Comparison of ENCODE assay signal across 31 cellular contexts in the genomic region with DNA sequence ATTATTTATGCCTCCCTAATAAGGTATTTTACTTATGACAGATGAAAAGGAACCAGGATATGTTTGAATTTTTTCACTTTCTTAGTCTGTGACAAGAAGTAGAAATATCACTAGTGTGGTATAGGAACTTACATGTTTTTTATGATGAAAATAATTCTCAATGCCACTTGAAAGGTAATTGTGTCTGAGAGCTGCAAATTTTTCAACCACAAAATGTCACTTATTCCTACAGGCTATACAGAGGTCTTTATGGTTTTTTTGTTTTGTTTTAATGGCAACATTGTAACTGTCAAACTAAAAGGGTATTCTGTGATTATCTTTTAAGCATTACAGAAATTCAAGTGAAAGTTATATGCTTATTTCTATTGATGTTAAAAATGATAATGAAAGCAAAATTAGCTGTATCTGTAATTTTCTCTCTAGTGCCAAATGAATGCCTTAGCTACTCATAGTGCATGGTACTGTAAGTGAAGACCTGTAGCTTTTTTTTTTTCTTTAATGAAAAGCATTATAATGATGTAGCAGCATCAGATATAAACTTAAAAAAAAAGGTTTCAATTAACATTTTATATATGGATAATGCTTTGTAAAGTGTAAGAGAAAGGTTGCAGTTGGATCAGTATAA. TPM values are rescaled to one million over a fixed set of nuclear protein-coding genes. Genes with fewer than 3 reads are reported as not detected.
DNase-seq lines count a peak whose midpoint lies in the region; ATAC-seq, FAIRE-seq and TF ChIP-seq lines count a peak whose summit lies in the region.
"Had no signal": no experiment of that assay in that cellular context is flagged by ENCODE, and none has a peak within 500 bp of the region (broad histone marks: within the 10 kb centered on the region; RNA-seq: fewer than 3 reads in every experiment).

No MANE protein-coding gene starts in this region.

- peaks cover 13 to 33% of the 10 kb centered on the region in 2 experiments for H3K36me3 ChIP-seq in HEK293 (ENCODE audit: control insufficient read depth in 2 of 2, insufficient read depth in 1 of 2, low read length in 2 of 2)
- H3K36me3 ChIP-seq in gastrocnemius medialis = peaks cover 0 to 19% of the 10 kb centered on the region in 2 donors
- H3K36me3 ChIP-seq in body of pancreas (replicated peaks in 1 of 2; ENCODE audit: insufficient read depth in 1 of 2, low read depth in 2 of 2) = peaks cover 0 to 7% of the 10 kb centered on the region in 2 donors

- peaks cover 46% of the 10 kb centered on the region for H3K4me1 Mint-ChIP-seq in activated CD4-positive, alpha-beta T cell treated with anti-CD3 and anti-CD28 coated beads, Interleukin-2, amount 10 ng/mL, durations not matched to agents 7 days and 5 days
- peaks cover 31% of the 10 kb centered on the region for H3K4me1 Mint-ChIP-seq in activated naive CD8-positive, alpha-beta T cell treated with anti-CD3 and anti-CD28 coated beads, Interleukin-2, amount 10 ng/mL, durations not matched to agents 7 days and 5 days

- no peak for TF ChIP-seq POLR2A in gastrocnemius medialis (IDR thresholded peaks at IDR 0.05)
- TF ChIP-seq POLR2A in H54 (IDR thresholded peaks at IDR 0.05; ENCODE audit: low read depth, low read length) = no peak
- no peak for TF ChIP-seq POLR2A in body of pancreas (IDR thresholded peaks at IDR 0.05)

- H3K4me3 ChIP-seq in HEK293 (ENCODE audit: low read depth, low read length) (no peak overlapping the region), gastrocnemius medialis (no peak overlapping the region), body of pancreas (no peak overlapping the region)
- H3K4me3 ChIP-seq: ascending aorta, esophagus squamous epithelium, MG63, neural progenitor cell, right lobe of liver, thoracic aorta had no signal

- DNase-seq in activated CD4-positive, alpha-beta T cell treated with anti-CD3 and anti-CD28 coated beads, Interleukin-2, amount 10 ng/mL, durations not matched to agents 7 days and 5 days = no peak
- no peak for DNase-seq in activated CD4-positive, alpha-beta T cell treated with anti-CD3 and anti-CD28 coated beads, Interleukin-2, amount 50 U/mL, for 48 hours
- no peak for DNase-seq in activated naive CD8-positive, alpha-beta T cell treated with anti-CD3 and anti-CD28 coated beads, Interleukin-2, amount 10 ng/mL, durations not matched to agents 7 days and 5 days
- no peak for DNase-seq in gastrocnemius medialis
- DNase-seq in H54 (ENCODE audit: insufficient read length, low spot score) = no peak
- DNase-seq in NCI-H187 treated with DMSO at 0.1 percent for 48 hours (lab: John Stamatoyannopoulos, UW) = no peak
- DNase-seq in body of pancreas = no peak
- DNase-seq: activated CD4-positive, alpha-beta T cell treated with anti-CD3 and anti-CD28 coated beads, Interleukin-2, amount 50 U/mL, for 4 hours; activated naive CD4-positive, alpha-beta T cell treated with anti-CD3 and anti-CD28 coated beads, Interleukin-2, amount 50 U/mL, for 16 hours; esophagus squamous epithelium; foreskin melanocyte; GOT3; MG63; NCI-H1417 treated with DMSO at 0.1 percent for 48 hours; NCI-H2081 treated with DMSO at 0.1 percent for 48 hours; NCI-H226; posterior cingulate gyrus; right lobe of liver; stimulated activated naive B cell treated with anti-CD40 and anti-IgM and Interleukin-4, amounts not matched to agents 10 μg/mL and 1 μg/mL and 100 μg/mL, for 72 hours; SW 1271; T-helper 9 cell; WERI-Rb-1 had no signal

- H3K27me3 Mint-ChIP-seq in activated CD4-positive, alpha-beta T cell treated with anti-CD3 and anti-CD28 coated beads, Interleukin-2, amount 10 ng/mL, durations not matched to agents 7 days and 5 days = no peaks in the 10 kb centered on the region
- no peaks in the 10 kb centered on the region for H3K27me3 Mint-ChIP-seq in activated naive CD8-positive, alpha-beta T cell treated with anti-CD3 and anti-CD28 coated beads, Interleukin-2, amount 10 ng/mL, durations not matched to agents 7 days and 5 days
- H3K27me3 Mint-ChIP-seq: CD8-positive, alpha-beta memory T cell; dendritic cell treated with granulocyte-macrophage colony-stimulating factor and Interleukin-4, amounts not matched to agents 40 ng/mL and 50 ng/mL, for 4 days; stimulated activated naive B cell treated with anti-CD40 and anti-IgM and Interleukin-4, amounts not matched to agents 10 μg/mL and 1 μg/mL and 100 μg/mL, for 72 hours had no signal

- intact Hi-C loops in gastrocnemius medialis (cut with DNase I; ENCODE audit: low total_unique reads) (no loop called here), body of pancreas (cut with DNase I) (no loop called here)

- no peaks in the 10 kb centered on the region for H3K9me3 Mint-ChIP-seq in activated CD4-positive, alpha-beta T cell treated with anti-CD3 and anti-CD28 coated beads, Interleukin-2, amount 10 ng/mL, durations not matched to agents 7 days and 5 days
- H3K9me3 Mint-ChIP-seq in activated naive CD8-positive, alpha-beta T cell treated with anti-CD3 and anti-CD28 coated beads, Interleukin-2, amount 10 ng/mL, durations not matched to agents 7 days and 5 days = no peaks in the 10 kb centered on the region
- H3K9me3 Mint-ChIP-seq: CD8-positive, alpha-beta memory T cell; dendritic cell treated with granulocyte-macrophage colony-stimulating factor and Interleukin-4, amounts not matched to agents 40 ng/mL and 50 ng/mL, for 4 days; neural progenitor cell; stimulated activated naive B cell treated with anti-CD40 and anti-IgM and Interleukin-4, amounts not matched to agents 10 μg/mL and 1 μg/mL and 100 μg/mL, for 72 hours had no signal

- H3K36me3 Mint-ChIP-seq in activated CD4-positive, alpha-beta T cell treated with anti-CD3 and anti-CD28 coated beads, Interleukin-2, amount 10 ng/mL, durations not matched to agents 7 days and 5 days (ENCODE audit: low read depth) = peaks cover 47% of the 10 kb centered on the region
- H3K36me3 Mint-ChIP-seq in activated naive CD8-positive, alpha-beta T cell treated with anti-CD3 and anti-CD28 coated beads, Interleukin-2, amount 10 ng/mL, durations not matched to agents 7 days and 5 days = peaks cover 31% of the 10 kb centered on the region

- peak; percentile 45 for ATAC-seq in activated naive CD8-positive, alpha-beta T cell treated with anti-CD3 and anti-CD28 coated beads, Interleukin-2, amount 10 ng/mL, durations not matched to agents 7 days and 5 days (ENCODE audit: low read depth)
- ATAC-seq in gastrocnemius medialis (no peak), body of pancreas (no peak)
- ATAC-seq: right lobe of liver; stimulated activated naive B cell treated with anti-CD40 and anti-IgM and Interleukin-4, amounts not matched to agents 10 μg/mL and 1 μg/mL and 100 μg/mL, for 72 hours had no signal

- no peak for FAIRE-seq in H54 (lab: Jason Lieb, UNC)
- FAIRE-seq: endometrium, RCC 7860, urothelium cell line had no signal

- H3K27me3 ChIP-seq in gastrocnemius medialis = no peaks in the 10 kb centered on the region
- no peaks in the 10 kb centered on the region for H3K27me3 ChIP-seq in body of pancreas
- H3K27me3 ChIP-seq: ascending aorta, esophagus squamous epithelium, MG63, neural progenitor cell, right lobe of liver had no signal

- no peak overlapping the region for H3K27ac ChIP-seq in HEK293 (ENCODE audit: extremely low read depth, low read depth, low read length)
- peak overlapping the region; percentile 97 to 100 (median 99) for H3K27ac ChIP-seq in gastrocnemius medialis
- no peak overlapping the region for H3K27ac ChIP-seq in body of pancreas
- H3K27ac ChIP-seq: ascending aorta, neural progenitor cell, right lobe of liver, thoracic aorta, WERI-Rb-1 had no signal

- in situ Hi-C loops in gastrocnemius medialis (cut with MboI; ENCODE audit: low sequenced_read_pairs in 4 of 4) = no loop called here

- POLR2A ChIA-PET in activated CD4-positive, alpha-beta T cell treated with anti-CD3 and anti-CD28 coated beads, Interleukin-2, amount 10 ng/mL, durations not matched to agents 7 days and 5 days (lab: Charles Lee) = interaction anchor here (0.5 kb wide), 1 partner anchor 34 kb away, joined by 3 read pairs; no protein-coding TSS in a partner anchor
- POLR2A ChIA-PET in HEK293 (lab: Yijun Ruan, JAX) = interaction anchor here (2.5 kb wide), 1 partner anchor 15 kb away, joined by 14 read pairs; the partner anchor contains the start of gene FEM1B
- POLR2A ChIA-PET in activated naive CD8-positive, alpha-beta T cell treated with anti-CD3 and anti-CD28 coated beads, Interleukin-2, amount 10 ng/mL, durations not matched to agents 7 days and 5 days (lab: Charles Lee) = interaction anchor here (1.0 to 2.2 kb wide), 4 partner anchors 11 to 41 kb away, joined by 3 to 11 read pairs (median 4); partner anchors contain the start of gene FEM1B

- TF ChIP-seq CTCF in HEK293 (tag by site-specific recombination; IDR thresholded peaks at IDR 0.05) (no peak), gastrocnemius medialis (IDR thresholded peaks at IDR 0.05 in 4 of 5, conservative IDR thresholded peaks at IDR 0.05 in 1 of 5) (no peak), body of pancreas (IDR thresholded peaks at IDR 0.05) (no peak)

- CTCF ChIA-PET in activated CD4-positive, alpha-beta T cell treated with anti-CD3 and anti-CD28 coated beads, Interleukin-2, amount 10 ng/mL, durations not matched to agents 7 days and 5 days (lab: Charles Lee) = interaction anchor here (1.4 kb wide), 1 partner anchor 14 kb away, joined by 4 read pairs; no protein-coding TSS in a partner anchor
- CTCF ChIA-PET in HEK293 (lab: Yijun Ruan, JAX) = interaction anchor here (0.7 to 4.8 kb wide), 4 partner anchors 14 to 717 kb away, joined by 3 to 29 read pairs (median 8); no protein-coding TSS in a partner anchor

- H3K4me1 ChIP-seq in HEK293 (ENCODE audit: control insufficient read depth, insufficient read depth, low read length) = peaks cover 13% of the 10 kb centered on the region
- peaks cover 79 to 80% of the 10 kb centered on the region in 2 donors for H3K4me1 ChIP-seq in gastrocnemius medialis
- H3K4me1 ChIP-seq in body of pancreas = no peaks in the 10 kb centered on the region
- H3K4me1 ChIP-seq: neural progenitor cell had no signal

- H3K27ac Mint-ChIP-seq in activated CD4-positive, alpha-beta T cell treated with anti-CD3 and anti-CD28 coated beads, Interleukin-2, amount 10 ng/mL, durations not matched to agents 7 days and 5 days = peak overlapping the region; percentile 36
- H3K27ac Mint-ChIP-seq in activated naive CD8-positive, alpha-beta T cell treated with anti-CD3 and anti-CD28 coated beads, Interleukin-2, amount 10 ng/mL, durations not matched to agents 7 days and 5 days = peak overlapping the region; percentile 55
- H3K27ac Mint-ChIP-seq: dendritic cell treated with granulocyte-macrophage colony-stimulating factor and Interleukin-4, amounts not matched to agents 40 ng/mL and 50 ng/mL, for 4 days; neural progenitor cell; stimulated activated naive B cell treated with anti-CD40 and anti-IgM and Interleukin-4, amounts not matched to agents 10 μg/mL and 1 μg/mL and 100 μg/mL, for 72 hours had no signal

- no peaks in the 10 kb centered on the region for H3K9me3 ChIP-seq in HEK293 (ENCODE audit: control insufficient read depth, insufficient read depth, low read depth, low read length)
- H3K9me3 ChIP-seq in gastrocnemius medialis = no peaks in the 10 kb centered on the region
- no peaks in the 10 kb centered on the region for H3K9me3 ChIP-seq in body of pancreas
- H3K9me3 ChIP-seq: ascending aorta, esophagus squamous epithelium, MG63, right lobe of liver, thoracic aorta had no signal

- no peak overlapping the region for H3K4me3 Mint-ChIP-seq in activated CD4-positive, alpha-beta T cell treated with anti-CD3 and anti-CD28 coated beads, Interleukin-2, amount 10 ng/mL, durations not matched to agents 7 days and 5 days
- H3K4me3 Mint-ChIP-seq in activated naive CD8-positive, alpha-beta T cell treated with anti-CD3 and anti-CD28 coated beads, Interleukin-2, amount 10 ng/mL, durations not matched to agents 7 days and 5 days = peak overlapping the region; percentile 24
- H3K4me3 Mint-ChIP-seq: CD8-positive, alpha-beta memory T cell; dendritic cell treated with granulocyte-macrophage colony-stimulating factor and Interleukin-4, amounts not matched to agents 40 ng/mL and 50 ng/mL, for 4 days; neural progenitor cell; stimulated activated naive B cell treated with anti-CD40 and anti-IgM and Interleukin-4, amounts not matched to agents 10 μg/mL and 1 μg/mL and 100 μg/mL, for 72 hours had no signal

RNA-seq across cellular contexts. Expression of gene FEM1B, which starts 14.7 kb away (rescaled TPM):
- 10 to 100 TPM; 51.7 to 66.3 TPM for total RNA-seq in activated CD4-positive, alpha-beta T cell treated with anti-CD3 and anti-CD28 coated beads, Interleukin-2, amount 10 ng/mL, durations not matched to agents 7 days and 5 days
- total RNA-seq in activated naive CD8-positive, alpha-beta T cell treated with anti-CD3 and anti-CD28 coated beads, Interleukin-2, amount 10 ng/mL, durations not matched to agents 7 days and 5 days = 10 to 100 TPM; 51.9 to 54.0 TPM
- total RNA-seq in gastrocnemius medialis (100 to 1,000 TPM in 3 of 4 donors, 10 to 100 TPM in 1; 80.8 to 158 (median 124) TPM), body of pancreas (10 to 100 TPM; 10.5 to 19.7 TPM)

Comparison
In these comparisons a context has a peak if more than half of its experiments do, and no peak if none do; other contexts are left out.
1. H3K27ac ChIP-seq: peak in gastrocnemius medialis (4 of 4); none in HEK293 (single experiment) and body of pancreas (0 of 4).